11 cellular contexts compared by ENCODE assay signal in the genomic region with DNA sequence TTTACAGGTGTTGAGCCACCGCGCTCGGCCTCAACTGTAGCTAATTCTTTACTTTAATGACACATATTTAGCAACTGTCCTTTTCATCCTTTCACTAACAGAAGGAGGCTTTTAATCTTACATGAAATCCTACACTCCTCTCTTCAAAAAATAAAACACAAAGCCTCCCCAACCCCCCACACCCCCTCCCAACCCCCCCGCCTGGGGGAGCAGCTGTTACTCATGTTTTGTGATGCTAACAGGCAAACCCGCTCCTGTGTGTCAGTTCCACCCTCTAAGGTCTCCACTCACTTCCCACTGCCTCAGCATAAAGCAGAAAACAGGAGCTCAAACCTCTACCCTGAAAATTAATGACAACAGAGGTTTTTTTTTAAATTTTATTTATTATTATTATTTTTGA. TPM values are rescaled to one million over a fixed set of nuclear protein-coding genes. Genes with fewer than 3 reads are reported as not detected.
DNase-seq lines count a peak whose midpoint lies in the region; ATAC-seq and TF ChIP-seq lines count a peak whose summit lies in the region.
"Had no signal": no experiment of that assay in that cellular context is flagged by ENCODE, and none has a peak within 500 bp of the region (broad histone marks: within the 10 kb centered on the region; RNA-seq: fewer than 3 reads in every experiment).

No MANE protein-coding gene starts in this region.

- H3K27ac ChIP-seq in HL-60 (replicated peaks) (peak overlapping the region; percentile 83), right atrium auricular region (no peak overlapping the region)
- H3K27ac ChIP-seq: left ventricle myocardium inferior, SJSA1 had no signal

- no peak overlapping the region for H3K4me3 ChIP-seq in HL-60 (replicated peaks; ENCODE audit: insufficient read depth, low read length)
- no peak overlapping the region for H3K4me3 ChIP-seq in right atrium auricular region
- H3K4me3 ChIP-seq: left ventricle myocardium inferior, SJSA1 had no signal

- peak overlapping the region; percentile 78 for H3K27ac Mint-ChIP-seq in activated naive CD4-positive, alpha-beta T cell treated with anti-CD3 and anti-CD28 coated beads, Interleukin-2, amount 10 ng/mL, durations not matched to agents 7 days and 5 days

- no peaks in the 10 kb centered on the region for H3K27me3 Mint-ChIP-seq in activated naive CD4-positive, alpha-beta T cell treated with anti-CD3 and anti-CD28 coated beads, Interleukin-2, amount 10 ng/mL, durations not matched to agents 7 days and 5 days

- H3K27me3 ChIP-seq in HL-60 (ENCODE audit: insufficient read depth, poor library complexity, severe bottlenecking) (no peaks in the 10 kb centered on the region), right atrium auricular region (no peaks in the 10 kb centered on the region)
- H3K27me3 ChIP-seq: SJSA1 had no signal

- peaks cover 91% of the 10 kb centered on the region for H3K4me1 Mint-ChIP-seq in activated naive CD4-positive, alpha-beta T cell treated with anti-CD3 and anti-CD28 coated beads, Interleukin-2, amount 10 ng/mL, durations not matched to agents 7 days and 5 days

- no peaks in the 10 kb centered on the region for H3K36me3 ChIP-seq in right atrium auricular region
- H3K36me3 ChIP-seq: left ventricle myocardium inferior had no signal

- H3K9me3 ChIP-seq in right atrium auricular region: no peaks in the 10 kb centered on the region
- H3K9me3 ChIP-seq: left ventricle myocardium inferior, SJSA1 had no signal

- ATAC-seq in GM21367 (IDR thresholded peaks at IDR 0.05; ENCODE audit: unreplicated experiment): no peak

- H3K9me3 Mint-ChIP-seq in activated naive CD4-positive, alpha-beta T cell treated with anti-CD3 and anti-CD28 coated beads, Interleukin-2, amount 10 ng/mL, durations not matched to agents 7 days and 5 days: no peaks in the 10 kb centered on the region

- no peak overlapping the region for H3K4me3 Mint-ChIP-seq in activated naive CD4-positive, alpha-beta T cell treated with anti-CD3 and anti-CD28 coated beads, Interleukin-2, amount 10 ng/mL, durations not matched to agents 7 days and 5 days

- peaks cover 22% of the 10 kb centered on the region for H3K36me3 Mint-ChIP-seq in activated naive CD4-positive, alpha-beta T cell treated with anti-CD3 and anti-CD28 coated beads, Interleukin-2, amount 10 ng/mL, durations not matched to agents 7 days and 5 days

- CTCF ChIA-PET in activated naive CD4-positive, alpha-beta T cell treated with anti-CD3 and anti-CD28 coated beads, Interleukin-2, amount 10 ng/mL, durations not matched to agents 7 days and 5 days (lab: Charles Lee): interaction anchor here (0.8 to 2.2 kb wide), 4 partner anchors 13 to 28 kb away, joined by 3 to 9 read pairs (median 4); no protein-coding TSS in a partner anchor

- no peak for TF ChIP-seq CTCF in HL-60 (IDR thresholded peaks at IDR 0.05; ENCODE audit: insufficient read depth, low read length)
- TF ChIP-seq CTCF in right atrium auricular region (IDR thresholded peaks at IDR 0.05): no peak

- peaks cover 0 to 53% of the 10 kb centered on the region in 2 donors for H3K4me1 ChIP-seq in right atrium auricular region

- DNase-seq in HL-60 (ENCODE audit: low read depth in 1 of 2, low spot score in 1 of 2) (peak in 1 of 2 experiments; percentile 45), NCI-H82 (lab: John Stamatoyannopoulos, UW) (peak; percentile 70), right atrium auricular region (ENCODE audit: low spot score) (no peak), islet precursor cell (no peak), T-helper 9 cell (no peak)
- DNase-seq in activated naive CD4-positive, alpha-beta T cell treated with anti-CD3 and anti-CD28 coated beads, Interleukin-2, amount 10 ng/mL, durations not matched to agents 7 days and 5 days: peak; percentile 46
- peak; percentile 33 to 50 for DNase-seq in stimulated activated CD4-positive, alpha-beta T cell treated with anti-CD3 and anti-CD28 coated beads, Interleukin-1b, Interleukin-23, amount 100 ng/mL, for 4 hours (ENCODE audit: low read depth in 2 of 2)
- DNase-seq: left ventricle myocardium inferior, NCI-H1092 treated with DMSO at 0.1 percent for 48 hours had no signal

RNA-seq across cellular contexts. Expression of gene SLC25A19, which starts 55.4 kb away (rescaled TPM):
- total RNA-seq in right atrium auricular region: 10 to 100 TPM in 1 of 2 donors, 1 to 10 TPM in 1; 8.8 to 10.2 TPM

Comparison
In these comparisons a context has a peak if more than half of its experiments do, and no peak if none do; other contexts are left out.
1. DNase-seq: peak in NCI-H82 (single experiment), activated naive CD4-positive, alpha-beta T cell treated with anti-CD3 and anti-CD28 coated beads, Interleukin-2, amount 10 ng/mL, durations not matched to agents 7 days and 5 days (single experiment) and stimulated activated CD4-positive, alpha-beta T cell treated with anti-CD3 and anti-CD28 coated beads, Interleukin-1b, Interleukin-23, amount 100 ng/mL, for 4 hours (2 of 2); none in right atrium auricular region (single experiment), islet precursor cell (single experiment) and T-helper 9 cell (single experiment).